In the genomic region with DNA sequence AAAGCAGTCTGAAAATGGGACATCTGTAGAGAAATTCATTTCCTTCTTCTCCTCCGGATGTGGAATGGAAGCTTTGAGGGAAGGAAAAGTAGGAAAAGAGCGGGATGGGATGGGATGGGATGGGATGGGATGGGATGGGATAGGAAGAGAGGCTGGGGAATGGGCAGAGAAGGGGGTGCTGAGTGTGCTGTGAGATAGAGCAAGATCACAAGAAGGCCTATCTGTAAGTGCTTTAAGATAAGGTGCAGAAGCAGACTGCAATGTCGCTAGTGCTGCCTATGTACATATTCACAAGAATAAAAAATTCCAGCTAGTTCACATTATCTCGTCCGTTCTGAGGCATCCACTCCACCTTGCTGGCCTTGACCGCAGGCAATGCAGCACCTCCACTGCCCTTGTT, we compare ENCODE assay signal across 1 cellular context.
TF ChIP-seq lines count a peak whose summit lies in the region.

No MANE protein-coding gene starts in this region.

TF ChIP-seq in K562, 482 proteins besides CTCF, POLR2A, EP300 and RAD21 (continued from another document):
- TF ChIP-seq, protein P1, sequence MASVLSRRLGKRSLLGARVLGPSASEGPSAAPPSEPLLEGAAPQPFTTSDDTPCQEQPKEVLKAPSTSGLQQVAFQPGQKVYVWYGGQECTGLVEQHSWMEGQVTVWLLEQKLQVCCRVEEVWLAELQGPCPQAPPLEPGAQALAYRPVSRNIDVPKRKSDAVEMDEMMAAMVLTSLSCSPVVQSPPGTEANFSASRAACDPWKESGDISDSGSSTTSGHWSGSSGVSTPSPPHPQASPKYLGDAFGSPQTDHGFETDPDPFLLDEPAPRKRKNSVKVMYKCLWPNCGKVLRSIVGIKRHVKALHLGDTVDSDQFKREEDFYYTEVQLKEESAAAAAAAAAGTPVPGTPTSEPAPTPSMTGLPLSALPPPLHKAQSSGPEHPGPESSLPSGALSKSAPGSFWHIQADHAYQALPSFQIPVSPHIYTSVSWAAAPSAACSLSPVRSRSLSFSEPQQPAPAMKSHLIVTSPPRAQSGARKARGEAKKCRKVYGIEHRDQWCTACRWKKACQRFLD (CRISPR knock-in tag; IDR thresholded peaks at IDR 0.05), result no peak
- no peak for TF ChIP-seq SRSF3 (IDR thresholded peaks at IDR 0.05; ENCODE audit: insufficient read depth, low read length)
- TF ChIP-seq PHF20 (IDR thresholded peaks at IDR 0.05; ENCODE audit: partially characterized antibody), result no peak
- TF ChIP-seq ARID1B (IDR thresholded peaks at IDR 0.05), result peak; percentile 61
- peak; percentile 13; the same call in 1 of the 2 replicates for TF ChIP-seq TAL1 (IDR thresholded peaks at IDR 0.05)
- TF ChIP-seq, protein P2, sequence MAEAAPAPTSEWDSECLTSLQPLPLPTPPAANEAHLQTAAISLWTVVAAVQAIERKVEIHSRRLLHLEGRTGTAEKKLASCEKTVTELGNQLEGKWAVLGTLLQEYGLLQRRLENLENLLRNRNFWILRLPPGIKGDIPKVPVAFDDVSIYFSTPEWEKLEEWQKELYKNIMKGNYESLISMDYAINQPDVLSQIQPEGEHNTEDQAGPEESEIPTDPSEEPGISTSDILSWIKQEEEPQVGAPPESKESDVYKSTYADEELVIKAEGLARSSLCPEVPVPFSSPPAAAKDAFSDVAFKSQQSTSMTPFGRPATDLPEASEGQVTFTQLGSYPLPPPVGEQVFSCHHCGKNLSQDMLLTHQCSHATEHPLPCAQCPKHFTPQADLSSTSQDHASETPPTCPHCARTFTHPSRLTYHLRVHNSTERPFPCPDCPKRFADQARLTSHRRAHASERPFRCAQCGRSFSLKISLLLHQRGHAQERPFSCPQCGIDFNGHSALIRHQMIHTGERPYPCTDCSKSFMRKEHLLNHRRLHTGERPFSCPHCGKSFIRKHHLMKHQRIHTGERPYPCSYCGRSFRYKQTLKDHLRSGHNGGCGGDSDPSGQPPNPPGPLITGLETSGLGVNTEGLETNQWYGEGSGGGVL (CRISPR knock-in tag; IDR thresholded peaks at IDR 0.05), result no peak
- no peak for TF ChIP-seq ZNF57 (CRISPR knock-in tag; IDR thresholded peaks at IDR 0.05)
- no peak for TF ChIP-seq CTBP1 (IDR thresholded peaks at IDR 0.05; ENCODE audit: borderline replicate concordance)
TF ChIP-seq in K562: peak in this region for 6.
